16 cellular contexts compared by ENCODE assay signal in the genomic region with DNA sequence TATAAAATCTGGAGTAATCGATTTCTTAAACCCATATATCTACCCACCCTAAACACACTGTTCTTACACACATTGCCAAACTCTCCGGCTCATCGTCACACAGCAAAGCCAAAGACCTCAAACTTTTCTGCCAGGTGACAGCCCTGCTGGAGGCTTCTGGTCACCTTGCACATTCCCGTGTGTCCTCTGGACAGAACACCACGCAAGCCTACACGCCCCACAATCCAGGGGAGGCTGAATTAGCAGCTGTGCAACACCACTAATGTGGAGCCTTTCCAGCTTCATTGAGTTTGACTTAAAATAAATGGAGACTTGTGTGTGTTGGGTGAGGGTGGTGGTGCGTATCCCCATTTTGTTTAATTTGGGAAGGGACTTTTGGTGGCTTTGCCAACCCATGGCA. TPM values are rescaled to one million over a fixed set of nuclear protein-coding genes. Genes with fewer than 3 reads are reported as not detected.
DNase-seq lines count a peak whose midpoint lies in the region; ATAC-seq and TF ChIP-seq lines count a peak whose summit lies in the region.
"Had no signal": no experiment of that assay in that cellular context is flagged by ENCODE, and none has a peak within 500 bp of the region (broad histone marks: within the 10 kb centered on the region; RNA-seq: fewer than 3 reads in every experiment).

No MANE protein-coding gene starts in this region.

- H3K4me1 ChIP-seq in right atrium auricular region (peaks cover 0 to 41% of the 10 kb centered on the region in 2 donors), esophagus muscularis mucosa (peaks cover 35 to 55% (median 47%) of the 10 kb centered on the region in 4 donors)

- H3K27ac ChIP-seq in right atrium auricular region (peak overlapping the region; percentile 79 to 90), esophagus muscularis mucosa (replicated peaks in 1 of 4) (peak overlapping the region; percentile 79 to 95 (median 88))
- H3K27ac ChIP-seq: HL-60, SJCRH30 had no signal

- H3K27ac Mint-ChIP-seq in osteocyte (ENCODE audit: unreplicated experiment): no peak overlapping the region

- WGBS in esophagus muscularis mucosa: 92% methylated on average over 7 of the region's 7 CpGs

- no peak for DNase-seq in right atrium auricular region (ENCODE audit: low spot score)
- no peak for DNase-seq in left cardiac atrium
- peak; percentile 85 for DNase-seq in esophagus muscularis mucosa (ENCODE audit: extremely low spot score)
- DNase-seq in osteocyte (ENCODE audit: extremely low spot score, unreplicated experiment): peak; percentile 30
- DNase-seq in NCI-H2171 treated with DMSO at 0.1 percent for 48 hours (lab: John Stamatoyannopoulos, UW): no peak
- DNase-seq in erythroblast (lab: John Stamatoyannopoulos, UW): no peak
- DNase-seq: GDM1, H9, NCI-H1048, NCI-H1436, NCI-H1930, NCI-H526, SJCRH30 had no signal

- H3K4me3 ChIP-seq in right atrium auricular region (no peak overlapping the region), esophagus muscularis mucosa (no peak overlapping the region)
- H3K4me3 ChIP-seq: SJCRH30 had no signal

- no peaks in the 10 kb centered on the region for H3K27me3 ChIP-seq in right atrium auricular region
- no peaks in the 10 kb centered on the region for H3K27me3 ChIP-seq in esophagus muscularis mucosa
- H3K27me3 ChIP-seq: SJCRH30 had no signal

- no peaks in the 10 kb centered on the region for H3K27me3 Mint-ChIP-seq in osteocyte (ENCODE audit: unreplicated experiment)

- no peak for TF ChIP-seq EP300 in esophagus muscularis mucosa (IDR thresholded peaks at IDR 0.05)

- no peak for TF ChIP-seq CTCF in right atrium auricular region (IDR thresholded peaks at IDR 0.05)
- TF ChIP-seq CTCF in esophagus muscularis mucosa (IDR thresholded peaks at IDR 0.05): no peak
- TF ChIP-seq CTCF in osteocyte (IDR thresholded peaks at IDR 0.05): no peak

- ATAC-seq in left cardiac atrium: no peak
- ATAC-seq in esophagus mucosa: no peak

- intact Hi-C loops in left cardiac atrium (cut with DNase I): no loop called here
- intact Hi-C loops in esophagus muscularis mucosa (cut with DNase I): loop anchor here (10.0 kb wide), 1 partner anchor 262 kb away; no protein-coding TSS in a partner anchor

- H3K4me3 Mint-ChIP-seq in osteocyte (ENCODE audit: unreplicated experiment): no peak overlapping the region
- H3K4me3 Mint-ChIP-seq: CD14-positive monocyte, H9 had no signal

- no peaks in the 10 kb centered on the region for H3K9me3 Mint-ChIP-seq in osteocyte (ENCODE audit: unreplicated experiment)

- H3K36me3 ChIP-seq in right atrium auricular region (no peaks in the 10 kb centered on the region), esophagus muscularis mucosa (no peaks in the 10 kb centered on the region)
- H3K36me3 ChIP-seq: SJCRH30 had no signal

- H3K36me3 Mint-ChIP-seq in osteocyte (ENCODE audit: unreplicated experiment): no peaks in the 10 kb centered on the region
- H3K36me3 Mint-ChIP-seq: CD14-positive monocyte had no signal

- no peak for TF ChIP-seq POLR2A in esophagus muscularis mucosa (IDR thresholded peaks at IDR 0.05; ENCODE audit: low read depth)
- TF ChIP-seq POLR2A in erythroblast (IDR thresholded peaks at IDR 0.05; ENCODE audit: low read length): no peak

- H3K9me3 ChIP-seq in right atrium auricular region (no peaks in the 10 kb centered on the region), esophagus muscularis mucosa (no peaks in the 10 kb centered on the region)
- H3K9me3 ChIP-seq: SJCRH30 had no signal

- H3K4me1 Mint-ChIP-seq in osteocyte (ENCODE audit: unreplicated experiment): peaks cover 19% of the 10 kb centered on the region

RNA-seq across cellular contexts. Expression of a gene that starts 38.4 kb away (rescaled TPM):
- total RNA-seq in right atrium auricular region (10 to 100 TPM; 29.1 to 44.7 TPM), left cardiac atrium (10 to 100 TPM; 76.3 to 78.7 TPM), esophagus muscularis mucosa (100 to 1,000 TPM; 114 to 145 (median 123) TPM), osteocyte (263 and 341 TPM in 2 replicates), esophagus mucosa (98.5 TPM)

Comparison
In these comparisons a context has a peak if more than half of its experiments do, and no peak if none do; other contexts are left out.
1. DNase-seq: peak in esophagus muscularis mucosa (single experiment) and osteocyte (single experiment); none in right atrium auricular region (single experiment), left cardiac atrium (single experiment), NCI-H2171 treated with DMSO at 0.1 percent for 48 hours (single experiment) and erythroblast (0 of 2).